23 cellular contexts compared by ENCODE assay signal in the genomic region with DNA sequence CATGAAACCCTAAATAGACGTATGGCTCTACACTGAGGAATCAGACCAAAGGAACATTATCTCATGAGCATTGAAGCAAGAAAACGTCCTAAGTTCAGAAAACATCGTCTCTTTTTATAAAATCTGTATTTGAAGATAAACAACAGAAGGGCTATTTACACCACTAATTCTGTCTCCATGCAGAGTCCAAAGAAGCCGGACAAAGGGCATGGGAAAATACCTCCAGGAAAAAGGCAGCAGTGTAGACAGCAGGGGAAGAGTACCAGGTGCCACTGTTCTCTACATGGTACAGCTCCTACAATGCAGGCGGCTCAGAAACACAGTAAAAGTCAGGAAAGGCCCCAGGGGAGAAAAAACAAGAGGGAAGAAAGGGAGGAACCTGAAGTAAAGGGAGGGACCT. TPM values are rescaled to one million over a fixed set of nuclear protein-coding genes. Genes with fewer than 3 reads are reported as not detected.
DNase-seq lines count a peak whose midpoint lies in the region; ATAC-seq, FAIRE-seq and TF ChIP-seq lines count a peak whose summit lies in the region.
"Had no signal": no experiment of that assay in that cellular context is flagged by ENCODE, and none has a peak within 500 bp of the region (broad histone marks: within the 10 kb centered on the region; RNA-seq: fewer than 3 reads in every experiment).

No MANE protein-coding gene starts in this region.

- no peak overlapping the region for H3K4me3 ChIP-seq in body of pancreas
- H3K4me3 ChIP-seq in HepG2 (replicated peaks in 1 of 3; ENCODE audit: insufficient read depth in 1 of 3, low read depth in 2 of 3, low read length in 3 of 3), result no peak overlapping the region
- H3K4me3 ChIP-seq: HAP-1, SK-N-MC had no signal

- H3K9me3 ChIP-seq in body of pancreas (no peaks in the 10 kb centered on the region), HepG2 (ENCODE audit: low read length) (no peaks in the 10 kb centered on the region)
- H3K9me3 ChIP-seq: HAP-1 had no signal

- peak overlapping the region; percentile 27; the same call in 1 of the 2 replicates for H3K9ac ChIP-seq in HepG2 (ENCODE audit: insufficient read depth, low read depth, low read length)

- no peak overlapping the region for H2AFZ ChIP-seq in HepG2 (ENCODE audit: low read length)

- H3K79me2 ChIP-seq in HepG2 (ENCODE audit: insufficient read depth, low read length), result peaks cover 85% of the 10 kb centered on the region

- no peak for TF ChIP-seq EP300 in HepG2 (IDR thresholded peaks at IDR 0.05; ENCODE audit: low read depth in 2 of 2, low read length in 2 of 2)
- TF ChIP-seq EP300 in HepG2 (CRISPR knock-in tag; IDR thresholded peaks at IDR 0.05; ENCODE audit: borderline replicate concordance), result no peak

- ATAC-seq in body of pancreas (peak; percentile 36), HepG2 (peak; percentile 93)

- 19 to 23% methylated on average over 5 of the region's 5 CpGs for WGBS in body of pancreas, 2 donors
- 18% methylated on average over 5 of the region's 5 CpGs for WGBS in HepG2 (ENCODE audit: low lambda C conversion rate)

- no peak for TF ChIP-seq RAD21 in HepG2 (CRISPR knock-in tag; IDR thresholded peaks at IDR 0.05)

- peak; percentile 47 for DNase-seq in NCI-H146 (lab: John Stamatoyannopoulos, UW)
- peak in 1 of 4 donors; percentile 31 for DNase-seq in body of pancreas
- DNase-seq in HepG2 (ENCODE audit: low spot score), result peak; percentile 53
- DNase-seq in pons (ENCODE audit: low spot score), result peak; percentile 32
- no peak for DNase-seq in NCI-H510A (lab: John Stamatoyannopoulos, UW)
- no peak for DNase-seq in activated T-cell treated with anti-CD3 and anti-CD28 coated beads, Interleukin-2, amount 50 U/mL, for 1 hour
- DNase-seq in DMS53 treated with DMSO at 0.1 percent for 48 hours (lab: John Stamatoyannopoulos, UW; ENCODE audit: unreplicated experiment), result no peak
- DNase-seq in NCI-H2107 treated with DMSO at 0.1 percent for 48 hours (lab: John Stamatoyannopoulos, UW; ENCODE audit: unreplicated experiment), result no peak
- DNase-seq: ACHN; C1 segment of cervical spinal cord; CD8-positive, alpha-beta memory T cell; DMS79 treated with DMSO at 0.1 percent for 48 hours; MM.1S; NCI-H1092; NCI-H1436 treated with DMSO at 0.1 percent for 48 hours; NCI-H2081 treated with DMSO at 0.1 percent for 48 hours; NCI-H446; NCI-H774; SHP77 had no signal

- peak overlapping the region; percentile 61 for H3K4me2 ChIP-seq in HepG2 (ENCODE audit: low read depth, low read length)

- TF ChIP-seq CTCF in body of pancreas (IDR thresholded peaks at IDR 0.05) (no peak), HepG2 (CRISPR knock-in tag; IDR thresholded peaks at IDR 0.05) (no peak)

- H3K27me3 ChIP-seq in body of pancreas (no peaks in the 10 kb centered on the region), HepG2 (ENCODE audit: control insufficient read depth in 1 of 2, insufficient read depth in 2 of 2, low read length in 2 of 2) (no peaks in the 10 kb centered on the region)

- TF ChIP-seq POLR2A in body of pancreas (IDR thresholded peaks at IDR 0.05) (no peak), HepG2 (IDR thresholded peaks at IDR 0.05; ENCODE audit: insufficient read depth in 1 of 2, low read depth in 2 of 2, low read length in 2 of 2) (no peak)

- FAIRE-seq in HepG2 (lab: Jason Lieb, UNC), result peak; percentile 26
- FAIRE-seq: HTR-8/SVneo had no signal

- no TSS peak for BruUV-seq in HepG2 (replicated peaks; lab: Mats Ljungman, UMichigan)

- H3K4me1 ChIP-seq in body of pancreas (peaks cover 26% of the 10 kb centered on the region), HepG2 (ENCODE audit: insufficient read depth, low read length) (peaks cover 57% of the 10 kb centered on the region)

- in situ Hi-C loops in HepG2 (cut with HindIII; ENCODE audit: extremely low pct_ligation_motif_present, low pct_unique_long_range_greater_than_20kb), result no loop called here

- H3K27ac ChIP-seq in body of pancreas, result peak overlapping the region in 2 of 4 donors; percentile 37 to 47
- H3K27ac ChIP-seq in HepG2 (ENCODE audit: extremely low read length, insufficient read depth, low read length), result peak overlapping the region; percentile 54
- H3K27ac ChIP-seq: SK-N-MC had no signal

- H3K36me3 ChIP-seq in body of pancreas (replicated peaks in 1 of 2; ENCODE audit: insufficient read depth in 1 of 2, low read depth in 2 of 2), result no peaks in the 10 kb centered on the region
- no peaks in the 10 kb centered on the region for H3K36me3 ChIP-seq in HepG2 (replicated peaks in 1 of 2; ENCODE audit: control insufficient read depth in 1 of 2, insufficient read depth in 2 of 2, low read length in 2 of 2)
- H3K36me3 ChIP-seq: HAP-1 had no signal

- no peaks in the 10 kb centered on the region for H4K20me1 ChIP-seq in HepG2 (ENCODE audit: insufficient read depth, low read length)

- CTCF ChIA-PET in HepG2 (lab: Yijun Ruan, JAX; ENCODE audit: low intra/inter-chr PET ratio, low total read pairs), result no interaction called here

- POLR2A ChIA-PET in HepG2 (lab: Yijun Ruan, JAX), result interaction anchor here (1.2 kb wide), 1 partner anchor 19 kb away, joined by 5 read pairs; no protein-coding TSS in a partner anchor

- intact Hi-C loops in body of pancreas (cut with DNase I) (no loop called here), HepG2 (cut with micrococcal nuclease; ENCODE audit: unreplicated experiment) (no loop called here)

TF ChIP-seq in HepG2, 621 proteins besides CTCF, POLR2A, EP300 and RAD21 (continues in another document):
- TF ChIP-seq BCL6 (CRISPR knock-in tag; IDR thresholded peaks at IDR 0.05) (peak; percentile 88), TBL1XR1 (IDR thresholded peaks at IDR 0.05; ENCODE audit: borderline replicate concordance, low read length, partially characterized antibody) (peak; percentile 21), NCOA2 (CRISPR knock-in tag; IDR thresholded peaks at IDR 0.05) (peak; percentile 33; the same call in 1 of the 2 replicates)
- TF ChIP-seq, protein P1, sequence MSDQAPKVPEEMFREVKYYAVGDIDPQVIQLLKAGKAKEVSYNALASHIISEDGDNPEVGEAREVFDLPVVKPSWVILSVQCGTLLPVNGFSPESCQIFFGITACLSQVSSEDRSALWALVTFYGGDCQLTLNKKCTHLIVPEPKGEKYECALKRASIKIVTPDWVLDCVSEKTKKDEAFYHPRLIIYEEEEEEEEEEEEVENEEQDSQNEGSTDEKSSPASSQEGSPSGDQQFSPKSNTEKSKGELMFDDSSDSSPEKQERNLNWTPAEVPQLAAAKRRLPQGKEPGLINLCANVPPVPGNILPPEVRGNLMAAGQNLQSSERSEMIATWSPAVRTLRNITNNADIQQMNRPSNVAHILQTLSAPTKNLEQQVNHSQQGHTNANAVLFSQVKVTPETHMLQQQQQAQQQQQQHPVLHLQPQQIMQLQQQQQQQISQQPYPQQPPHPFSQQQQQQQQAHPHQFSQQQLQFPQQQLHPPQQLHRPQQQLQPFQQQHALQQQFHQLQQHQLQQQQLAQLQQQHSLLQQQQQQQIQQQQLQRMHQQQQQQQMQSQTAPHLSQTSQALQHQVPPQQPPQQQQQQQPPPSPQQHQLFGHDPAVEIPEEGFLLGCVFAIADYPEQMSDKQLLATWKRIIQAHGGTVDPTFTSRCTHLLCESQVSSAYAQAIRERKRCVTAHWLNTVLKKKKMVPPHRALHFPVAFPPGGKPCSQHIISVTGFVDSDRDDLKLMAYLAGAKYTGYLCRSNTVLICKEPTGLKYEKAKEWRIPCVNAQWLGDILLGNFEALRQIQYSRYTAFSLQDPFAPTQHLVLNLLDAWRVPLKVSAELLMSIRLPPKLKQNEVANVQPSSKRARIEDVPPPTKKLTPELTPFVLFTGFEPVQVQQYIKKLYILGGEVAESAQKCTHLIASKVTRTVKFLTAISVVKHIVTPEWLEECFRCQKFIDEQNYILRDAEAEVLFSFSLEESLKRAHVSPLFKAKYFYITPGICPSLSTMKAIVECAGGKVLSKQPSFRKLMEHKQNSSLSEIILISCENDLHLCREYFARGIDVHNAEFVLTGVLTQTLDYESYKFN (CRISPR knock-in tag; conservative IDR thresholded peaks at IDR 0.05), result peak; percentile 23; the same call in 1 of the 2 replicates

RNA-seq across cellular contexts. Expression of a gene that starts 17.6 kb away (rescaled TPM):
- total RNA-seq in body of pancreas (10 to 100 TPM; 22.1 to 29.1 TPM), HepG2 (2016; rRNA removed; fragmentation: Illumina TruSeq; extraction: Trizol) (17.8 and 21.5 TPM in 2 replicates)
- total RNA-seq in HepG2 (2016; cell fraction: cytosol; rRNA removed; fragmentation: Illumina TruSeq; extraction: Trizol; ENCODE audit: low read depth), result 4.7 and 5.7 TPM in 2 replicates
- total RNA-seq in HepG2 (2016; cell fraction: insoluble cytoplasmic fraction; rRNA removed; fragmentation: Illumina TruSeq; extraction: Trizol), result 14.6 and 21.5 TPM in 2 replicates
- 20.8 and 23.5 TPM in 2 replicates for total RNA-seq in HepG2 (2016; cell fraction: membrane; rRNA removed; fragmentation: Illumina TruSeq; extraction: Trizol)
- 19.2 and 22.3 TPM in 2 replicates for total RNA-seq in HepG2 (2016; cell fraction: nucleus; rRNA removed; fragmentation: Illumina TruSeq; extraction: Trizol)
- 34.7 and 37.7 TPM in 2 replicates for polyA plus RNA-seq in HepG2 (2011; rRNA removed)
- polyA plus RNA-seq in HepG2 (2011; cell fraction: cytosol; rRNA removed), result 36.5 and 41.2 TPM in 2 replicates
- 23.9 and 26.3 TPM in 2 replicates for polyA plus RNA-seq in HepG2 (2011; cell fraction: nucleus; rRNA removed)
- 30.7 and 50.8 TPM in 2 replicates for polyA plus RNA-seq in HepG2 (2012)
- polyA plus RNA-seq in HepG2 (2016; cell fraction: cytosol; fragmentation: Illumina TruSeq; extraction: Trizol; ENCODE audit: low read depth), result 4.7 and 5.3 TPM in 2 replicates
- 18.9 and 24.9 TPM in 2 replicates for polyA plus RNA-seq in HepG2 (2016; cell fraction: insoluble cytoplasmic fraction; fragmentation: Illumina TruSeq; extraction: Trizol; ENCODE audit: low read depth)
- 18.3 and 20.8 TPM in 2 replicates for polyA plus RNA-seq in HepG2 (2016; cell fraction: membrane; fragmentation: Illumina TruSeq; extraction: Trizol; ENCODE audit: low read depth)
- 34.1 and 37.6 TPM in 2 replicates for polyA plus RNA-seq in HepG2 (2016; cell fraction: nucleus; fragmentation: Illumina TruSeq; extraction: Trizol; ENCODE audit: insufficient read depth, low read depth)
- 0.02 and 41.8 TPM in 2 replicates for polyA minus RNA-seq in HepG2 (2011; rRNA and poly(A)+ RNA removed; ENCODE audit: low replicate concordance)
- polyA minus RNA-seq in HepG2 (2011; cell fraction: cytosol; rRNA and poly(A)+ RNA removed), result 19.1 and 21.5 TPM in 2 replicates
- 13.6 and 15.7 TPM in 2 replicates for polyA minus RNA-seq in HepG2 (2011; cell fraction: nucleus; rRNA and poly(A)+ RNA removed)
- total RNA-seq: OCI-LY7 had no signal

Comparison
In these comparisons a context has a peak if more than half of its experiments do, and no peak if none do; other contexts are left out.
1. DNase-seq: peak in NCI-H146 (single experiment), HepG2 (single experiment) and pons (single experiment); none in NCI-H510A (single experiment), activated T-cell treated with anti-CD3 and anti-CD28 coated beads, Interleukin-2, amount 50 U/mL, for 1 hour (single experiment), DMS53 treated with DMSO at 0.1 percent for 48 hours (single experiment) and NCI-H2107 treated with DMSO at 0.1 percent for 48 hours (single experiment).